Comparison of ENCODE assay signal across 1 cellular context in genomic region chr11:118915941-118916841, GRCh38.
TF ChIP-seq lines count a peak whose summit lies in the region.

No MANE protein-coding gene starts in this region.

TF ChIP-seq in GM23338, 12 proteins besides CTCF, POLR2A, EP300 and RAD21 (continued from another document):
- no peak for TF ChIP-seq ZNF462 (CRISPR knock-in tag; IDR thresholded peaks at IDR 0.05)
- TF ChIP-seq JUNB (IDR thresholded peaks at IDR 0.05; ENCODE audit: unreplicated experiment), result no peak
- TF ChIP-seq, protein P1, sequence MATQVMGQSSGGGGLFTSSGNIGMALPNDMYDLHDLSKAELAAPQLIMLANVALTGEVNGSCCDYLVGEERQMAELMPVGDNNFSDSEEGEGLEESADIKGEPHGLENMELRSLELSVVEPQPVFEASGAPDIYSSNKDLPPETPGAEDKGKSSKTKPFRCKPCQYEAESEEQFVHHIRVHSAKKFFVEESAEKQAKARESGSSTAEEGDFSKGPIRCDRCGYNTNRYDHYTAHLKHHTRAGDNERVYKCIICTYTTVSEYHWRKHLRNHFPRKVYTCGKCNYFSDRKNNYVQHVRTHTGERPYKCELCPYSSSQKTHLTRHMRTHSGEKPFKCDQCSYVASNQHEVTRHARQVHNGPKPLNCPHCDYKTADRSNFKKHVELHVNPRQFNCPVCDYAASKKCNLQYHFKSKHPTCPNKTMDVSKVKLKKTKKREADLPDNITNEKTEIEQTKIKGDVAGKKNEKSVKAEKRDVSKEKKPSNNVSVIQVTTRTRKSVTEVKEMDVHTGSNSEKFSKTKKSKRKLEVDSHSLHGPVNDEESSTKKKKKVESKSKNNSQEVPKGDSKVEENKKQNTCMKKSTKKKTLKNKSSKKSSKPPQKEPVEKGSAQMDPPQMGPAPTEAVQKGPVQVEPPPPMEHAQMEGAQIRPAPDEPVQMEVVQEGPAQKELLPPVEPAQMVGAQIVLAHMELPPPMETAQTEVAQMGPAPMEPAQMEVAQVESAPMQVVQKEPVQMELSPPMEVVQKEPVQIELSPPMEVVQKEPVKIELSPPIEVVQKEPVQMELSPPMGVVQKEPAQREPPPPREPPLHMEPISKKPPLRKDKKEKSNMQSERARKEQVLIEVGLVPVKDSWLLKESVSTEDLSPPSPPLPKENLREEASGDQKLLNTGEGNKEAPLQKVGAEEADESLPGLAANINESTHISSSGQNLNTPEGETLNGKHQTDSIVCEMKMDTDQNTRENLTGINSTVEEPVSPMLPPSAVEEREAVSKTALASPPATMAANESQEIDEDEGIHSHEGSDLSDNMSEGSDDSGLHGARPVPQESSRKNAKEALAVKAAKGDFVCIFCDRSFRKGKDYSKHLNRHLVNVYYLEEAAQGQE (IDR thresholded peaks at IDR 0.05; ENCODE audit: unreplicated experiment), result no peak
- no peak for TF ChIP-seq EZH2 (IDR thresholded peaks at IDR 0.05; ENCODE audit: low read depth, unreplicated experiment)
- no peak for TF ChIP-seq STAT1 (IDR thresholded peaks at IDR 0.05; ENCODE audit: unreplicated experiment)
- TF ChIP-seq, protein P2, sequence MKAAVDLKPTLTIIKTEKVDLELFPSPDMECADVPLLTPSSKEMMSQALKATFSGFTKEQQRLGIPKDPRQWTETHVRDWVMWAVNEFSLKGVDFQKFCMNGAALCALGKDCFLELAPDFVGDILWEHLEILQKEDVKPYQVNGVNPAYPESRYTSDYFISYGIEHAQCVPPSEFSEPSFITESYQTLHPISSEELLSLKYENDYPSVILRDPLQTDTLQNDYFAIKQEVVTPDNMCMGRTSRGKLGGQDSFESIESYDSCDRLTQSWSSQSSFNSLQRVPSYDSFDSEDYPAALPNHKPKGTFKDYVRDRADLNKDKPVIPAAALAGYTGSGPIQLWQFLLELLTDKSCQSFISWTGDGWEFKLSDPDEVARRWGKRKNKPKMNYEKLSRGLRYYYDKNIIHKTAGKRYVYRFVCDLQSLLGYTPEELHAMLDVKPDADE (IDR thresholded peaks at IDR 0.05), result no peak
- TF ChIP-seq NANOG (IDR thresholded peaks at IDR 0.05; ENCODE audit: borderline replicate concordance), result no peak
- TF ChIP-seq POLR2AphosphoS5 (IDR thresholded peaks at IDR 0.05; ENCODE audit: low read depth), result no peak
- TF ChIP-seq ZNF114 (CRISPR knock-in tag; IDR thresholded peaks at IDR 0.05), result no peak
